In the genomic region with DNA sequence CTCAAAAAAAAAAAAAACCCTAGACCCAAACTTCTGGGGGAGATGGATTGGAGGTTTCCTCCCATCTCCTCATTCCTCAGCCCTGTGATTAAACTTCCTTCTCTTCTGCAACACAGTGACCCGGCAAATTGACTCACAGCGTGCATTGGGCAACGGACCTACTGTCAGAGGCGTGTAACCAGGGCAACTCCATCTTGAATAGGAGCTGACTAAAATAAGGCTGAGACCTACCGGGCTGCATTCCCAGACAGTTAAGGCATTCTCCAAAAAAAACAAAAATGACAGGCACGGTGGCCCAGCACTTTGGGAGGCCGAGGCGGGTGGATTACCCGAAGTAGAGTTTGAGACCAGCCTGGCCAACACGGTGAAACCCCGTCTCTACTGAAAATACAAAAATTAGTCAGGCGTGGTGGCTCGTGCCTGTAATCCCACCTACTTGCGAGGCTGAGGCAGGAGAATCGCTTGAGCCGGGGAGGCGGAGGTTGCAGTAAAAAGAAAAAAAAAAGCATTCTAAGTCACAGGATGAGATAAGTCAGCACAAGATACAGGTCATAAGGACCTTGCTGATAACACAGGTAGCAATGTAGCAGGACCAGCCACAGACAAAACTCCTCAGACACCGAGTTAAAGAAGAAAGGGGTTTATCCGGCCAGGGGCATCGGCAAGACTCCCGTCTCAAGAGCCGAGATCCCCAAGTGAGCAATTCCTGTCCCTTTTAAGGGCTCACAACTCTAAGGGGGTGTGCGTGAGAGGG, we compare ENCODE assay signal across 15 cellular contexts. TPM values are rescaled to one million over a fixed set of nuclear protein-coding genes. Genes with fewer than 3 reads are reported as not detected.
DNase-seq lines count a peak whose midpoint lies in the region; ATAC-seq and TF ChIP-seq lines count a peak whose summit lies in the region.
"Had no signal": no experiment of that assay in that cellular context is flagged by ENCODE, and none has a peak within 500 bp of the region (broad histone marks: within the 10 kb centered on the region; RNA-seq: fewer than 3 reads in every experiment).

No MANE protein-coding gene starts in this region.

- no peak overlapping the region for H3K4me3 ChIP-seq in astrocyte of the cerebellum (ENCODE audit: low read depth, low read length)
- H3K4me3 ChIP-seq in mesendoderm (ENCODE audit: low read length): no peak overlapping the region
- H3K4me3 ChIP-seq: SK-N-MC had no signal

- H2BK120ac ChIP-seq in mesendoderm (ENCODE audit: low read depth, low read length): no peak overlapping the region

- TF ChIP-seq CTCF in astrocyte of the cerebellum (IDR thresholded peaks at IDR 0.05; ENCODE audit: low read depth, low read length, missing control alignments): no peak

- H2BK15ac ChIP-seq in mesendoderm (replicated peaks; ENCODE audit: low read depth): no peak overlapping the region

- H3K4ac ChIP-seq in mesendoderm (ENCODE audit: low read depth, low read length): no peak overlapping the region

- ATAC-seq in activated naive CD8-positive, alpha-beta T cell treated with anti-CD3 and anti-CD28 coated beads, Interleukin-2, amount 50 U/mL, for 24 hours: no peak
- ATAC-seq in GM18870 (IDR thresholded peaks at IDR 0.05; ENCODE audit: unreplicated experiment): no peak
- ATAC-seq: stimulated activated naive B cell treated with anti-CD40 and anti-IgM and Interleukin-4, amounts not matched to agents 10 μg/mL and 1 μg/mL and 100 μg/mL, for 72 hours had no signal

- H4K5ac ChIP-seq in mesendoderm (ENCODE audit: low read length): no peak overlapping the region

- H2BK5ac ChIP-seq in mesendoderm (ENCODE audit: low read length): no peak overlapping the region

- no peaks in the 10 kb centered on the region for H3K36me3 Mint-ChIP-seq in activated naive CD8-positive, alpha-beta T cell treated with anti-CD3 and anti-CD28 coated beads, Interleukin-2, amount 50 U/mL, for 24 hours (ENCODE audit: low read depth)
- H3K36me3 Mint-ChIP-seq: activated naive CD8-positive, alpha-beta T cell treated with anti-CD3 and anti-CD28 coated beads for 36 hours; stimulated activated naive B cell treated with anti-CD40 and anti-IgM and Interleukin-4, amounts not matched to agents 10 μg/mL and 1 μg/mL and 100 μg/mL, for 72 hours had no signal

- no peak overlapping the region for H3K4me3 Mint-ChIP-seq in activated naive CD8-positive, alpha-beta T cell treated with anti-CD3 and anti-CD28 coated beads, Interleukin-2, amount 50 U/mL, for 24 hours
- H3K4me3 Mint-ChIP-seq: activated naive CD8-positive, alpha-beta T cell treated with anti-CD3 and anti-CD28 coated beads for 36 hours; nephron progenitor cell had no signal

- no peak overlapping the region for H2AK5ac ChIP-seq in mesendoderm (ENCODE audit: low read length)

- TF ChIP-seq POLR2A in erythroblast (IDR thresholded peaks at IDR 0.05; ENCODE audit: low read length): no peak

- H3K36me3 ChIP-seq in mesendoderm (ENCODE audit: control insufficient read depth, insufficient read depth, low read length): no peaks in the 10 kb centered on the region

- no peaks in the 10 kb centered on the region for H3K9me3 Mint-ChIP-seq in activated naive CD8-positive, alpha-beta T cell treated with anti-CD3 and anti-CD28 coated beads, Interleukin-2, amount 50 U/mL, for 24 hours
- H3K9me3 Mint-ChIP-seq: activated naive CD8-positive, alpha-beta T cell treated with anti-CD3 and anti-CD28 coated beads for 36 hours; stimulated activated naive B cell treated with anti-CD40 and anti-IgM and Interleukin-4, amounts not matched to agents 10 μg/mL and 1 μg/mL and 100 μg/mL, for 72 hours had no signal

- H3K23ac ChIP-seq in mesendoderm (ENCODE audit: low read length): no peak overlapping the region

- H3K9ac ChIP-seq in mesendoderm (ENCODE audit: low read length): no peak overlapping the region

- H3K4me1 Mint-ChIP-seq in activated naive CD8-positive, alpha-beta T cell treated with anti-CD3 and anti-CD28 coated beads, Interleukin-2, amount 50 U/mL, for 24 hours: no peaks in the 10 kb centered on the region
- H3K4me1 Mint-ChIP-seq: activated naive CD8-positive, alpha-beta T cell treated with anti-CD3 and anti-CD28 coated beads for 36 hours; nephron progenitor cell had no signal

- in situ Hi-C loops in astrocyte of the cerebellum (cut with HindIII; ENCODE audit: low sequenced_read_pairs): no loop called here

- H3K18ac ChIP-seq in mesendoderm (ENCODE audit: low read length): no peak overlapping the region

- H3K79me2 ChIP-seq in mesendoderm (ENCODE audit: control insufficient read depth, insufficient read depth, low read length): no peaks in the 10 kb centered on the region

- H3K27me3 Mint-ChIP-seq in activated naive CD8-positive, alpha-beta T cell treated with anti-CD3 and anti-CD28 coated beads, Interleukin-2, amount 50 U/mL, for 24 hours: peaks cover 3% of the 10 kb centered on the region

- no peak overlapping the region for H3K4me2 ChIP-seq in mesendoderm (ENCODE audit: low read length)

- peak; percentile 97 for DNase-seq in Daoy (ENCODE audit: low read depth)
- peak; percentile 73 for DNase-seq in NCI-H2227 treated with DMSO at 0.1 percent for 48 hours (lab: John Stamatoyannopoulos, UW)
- peak; percentile 22 for DNase-seq in astrocyte of the cerebellum (ENCODE audit: low read depth)
- peak; percentile 85 for DNase-seq in mesendoderm
- no peak for DNase-seq in NCI-H2171 treated with DMSO at 0.1 percent for 48 hours (lab: John Stamatoyannopoulos, UW)
- DNase-seq in erythroblast (lab: John Stamatoyannopoulos, UW): no peak
- no peak for DNase-seq in activated naive CD8-positive, alpha-beta T cell treated with anti-CD3 and anti-CD28 coated beads, Interleukin-2, amount 50 U/mL, for 24 hours
- DNase-seq: activated CD8-positive, alpha-beta memory T cell treated with anti-CD3 and anti-CD28 coated beads for 24 hours; activated naive CD8-positive, alpha-beta T cell treated with anti-CD3 and anti-CD28 coated beads for 36 hours; nephron progenitor cell; stimulated activated CD4-positive, alpha-beta T cell treated with anti-CD3 and anti-CD28 coated beads, Interleukin-15, amount 100 ng/mL, for 24 hours; stimulated activated naive B cell treated with anti-CD40 and anti-IgM and Interleukin-4, amounts not matched to agents 10 μg/mL and 1 μg/mL and 100 μg/mL, for 72 hours had no signal

- no peak overlapping the region for H4K8ac ChIP-seq in mesendoderm (ENCODE audit: low read depth, low read length)

- H3K4me1 ChIP-seq in mesendoderm (ENCODE audit: control insufficient read depth, low read depth, low read length): no peaks in the 10 kb centered on the region

- no peaks in the 10 kb centered on the region for H3K27me3 ChIP-seq in mesendoderm (ENCODE audit: insufficient read depth, low read length, poor library complexity)

- H3K79me1 ChIP-seq in mesendoderm (ENCODE audit: low read length): no peaks in the 10 kb centered on the region

- H3K27ac Mint-ChIP-seq in activated naive CD8-positive, alpha-beta T cell treated with anti-CD3 and anti-CD28 coated beads, Interleukin-2, amount 50 U/mL, for 24 hours: no peak overlapping the region
- H3K27ac Mint-ChIP-seq: activated naive CD8-positive, alpha-beta T cell treated with anti-CD3 and anti-CD28 coated beads for 36 hours; nephron progenitor cell had no signal

- H3K27ac ChIP-seq in mesendoderm (ENCODE audit: low read depth, low read length): peak overlapping the region; percentile 32
- H3K27ac ChIP-seq: C4-2B, SK-N-MC had no signal

- peak overlapping the region; percentile 65 for H3K56ac ChIP-seq in mesendoderm (ENCODE audit: low read length)

- WGBS in mesendoderm (ENCODE audit: extremely low coverage, insufficient coverage, low lambda C conversion rate): no CpG with 5 or more reads among the region's 23 CpGs

RNA-seq across cellular contexts. Expression of gene NLRP7, which starts 5.4 kb away (rescaled TPM):
- not detected in 2 replicates for total RNA-seq in Daoy (2014; rRNA removed; shearing (Covaris generic))
- polyA plus RNA-seq in mesendoderm (2013, experiment 1 of 2): 0.58 TPM
- polyA plus RNA-seq in mesendoderm (2013, experiment 2 of 2): 0.62 TPM
- total RNA-seq: activated naive CD8-positive, alpha-beta T cell treated with anti-CD3 and anti-CD28 coated beads for 36 hours had no signal

RNA-seq across cellular contexts. Expression of gene NLRP2, which starts 13.4 kb away (rescaled TPM):
- 0.11 TPM in 1 of 2 replicates, not detected in the other for total RNA-seq in Daoy (2014; rRNA removed; shearing (Covaris generic))
- polyA plus RNA-seq in mesendoderm (2013, experiment 1 of 2): 0.38 TPM
- polyA plus RNA-seq in mesendoderm (2013, experiment 2 of 2): 0.46 TPM

RNA-seq across cellular contexts. Expression of gene NCR1, which starts 46.8 kb away (rescaled TPM):
- 0.17 and 5.4 TPM in 2 replicates for total RNA-seq in Daoy (2014; rRNA removed; shearing (Covaris generic))
- 4.1 TPM for polyA plus RNA-seq in mesendoderm (2013, experiment 1 of 2)
- 3.6 TPM for polyA plus RNA-seq in mesendoderm (2013, experiment 2 of 2)

Comparison
In these comparisons a context has a peak if more than half of its experiments do, and no peak if none do; other contexts are left out.
1. DNase-seq: peak in Daoy (single experiment), NCI-H2227 treated with DMSO at 0.1 percent for 48 hours (single experiment), astrocyte of the cerebellum (single experiment) and mesendoderm (single experiment); none in NCI-H2171 treated with DMSO at 0.1 percent for 48 hours (single experiment), erythroblast (0 of 2) and activated naive CD8-positive, alpha-beta T cell treated with anti-CD3 and anti-CD28 coated beads, Interleukin-2, amount 50 U/mL, for 24 hours (single experiment).